9 cellular contexts compared by ENCODE assay signal in genomic region chr12:12891646-12892355, GRCh38. TPM values are rescaled to one million over a fixed set of nuclear protein-coding genes. Genes with fewer than 3 reads are reported as not detected.
DNase-seq lines count a peak whose midpoint lies in the region; ATAC-seq and TF ChIP-seq lines count a peak whose summit lies in the region.
"Had no signal": no experiment of that assay in that cellular context is flagged by ENCODE, and none has a peak within 500 bp of the region (broad histone marks: within the 10 kb centered on the region; RNA-seq: fewer than 3 reads in every experiment).

No MANE protein-coding gene starts in this region.

- in situ Hi-C loops in brain microvascular endothelial cell (cut with HindIII; ENCODE audit: low pct_ligation_motif_present, low sequenced_read_pairs), result no loop called here
- in situ Hi-C loops in transverse colon (cut with MboI; ENCODE audit: low pct_ligation_motif_present in 1 of 4, low pct_unique_long_range_greater_than_20kb in 1 of 4, low sequenced_read_pairs in 3 of 4), result no loop called here

- H3K9me3 Mint-ChIP-seq in activated T-cell treated with anti-CD3 and anti-CD28 coated beads, Interleukin-2, amount 50 U/mL, for 24 hours, result no peaks in the 10 kb centered on the region

- peak overlapping the region; percentile 98 for H3K27ac ChIP-seq in brain microvascular endothelial cell
- peak overlapping the region; percentile 90 for H3K27ac ChIP-seq in lower lobe of right lung
- H3K27ac ChIP-seq in transverse colon, result peak overlapping the region; percentile 82 to 89 (median 86)

- no peak for TF ChIP-seq POLR2A in transverse colon (IDR thresholded peaks at IDR 0.05)

- peaks cover 57% of the 10 kb centered on the region for H3K27me3 Mint-ChIP-seq in activated T-cell treated with anti-CD3 and anti-CD28 coated beads, Interleukin-2, amount 50 U/mL, for 24 hours

- H3K27me3 ChIP-seq in brain microvascular endothelial cell (replicated peaks) (no peaks in the 10 kb centered on the region), lower lobe of right lung (ENCODE audit: low read depth) (peaks cover 6% of the 10 kb centered on the region), transverse colon (peaks cover 3% of the 10 kb centered on the region)

- DNase-seq in activated T-cell treated with anti-CD3 and anti-CD28 coated beads, Interleukin-2, amount 50 U/mL, for 24 hours, result no peak
- no peak for DNase-seq in activated T-cell treated with anti-CD3 and anti-CD28 coated beads, Interleukin-2, amount 50 U/mL, for 1 hour
- DNase-seq in brain microvascular endothelial cell, result no peak
- no peak for DNase-seq in lower lobe of right lung
- DNase-seq in transverse colon, result no peak
- DNase-seq in OCI-M2 (lab: John Stamatoyannopoulos, UW; ENCODE audit: unreplicated experiment), result no peak
- DNase-seq in C1 segment of cervical spinal cord (lab: John Stamatoyannopoulos, UW), result no peak
- DNase-seq: DMS153 had no signal

- WGBS in transverse colon (ENCODE audit: low coverage in 1 of 2), 2 donors, result 2 to 19% methylated on average over 11 to 15 of the region's 15 CpGs

- intact Hi-C loops in lower lobe of right lung (cut with DNase I) (no loop called here), transverse colon (cut with DNase I; ENCODE audit: low total_unique reads) (no loop called here)

- ATAC-seq in lower lobe of right lung, result no peak
- no peak for ATAC-seq in HG02678 (IDR thresholded peaks at IDR 0.05; ENCODE audit: unreplicated experiment)

- H3K4me1 Mint-ChIP-seq in activated T-cell treated with anti-CD3 and anti-CD28 coated beads, Interleukin-2, amount 50 U/mL, for 24 hours (ENCODE audit: low read depth), result peaks cover 20% of the 10 kb centered on the region

- no peak overlapping the region for H3K27ac Mint-ChIP-seq in activated T-cell treated with anti-CD3 and anti-CD28 coated beads, Interleukin-2, amount 50 U/mL, for 24 hours

- TF ChIP-seq CTCF in brain microvascular endothelial cell (IDR thresholded peaks at IDR 0.05; ENCODE audit: low read depth, low read length, missing control alignments), result no peak
- no peak for TF ChIP-seq CTCF in lower lobe of right lung (IDR thresholded peaks at IDR 0.05)
- TF ChIP-seq CTCF in transverse colon (IDR thresholded peaks at IDR 0.05), result peak in 1 of 5 experiments; percentile 16

- H3K4me3 ChIP-seq in brain microvascular endothelial cell (ENCODE audit: low read depth, low read length) (peak overlapping the region; percentile 63), lower lobe of right lung (peak overlapping the region; percentile 58), transverse colon (peak overlapping the region; percentile 33 to 54 (median 38))

- H3K36me3 ChIP-seq in brain microvascular endothelial cell (replicated peaks) (peaks cover 18% of the 10 kb centered on the region), lower lobe of right lung (no peaks in the 10 kb centered on the region), transverse colon (no peaks in the 10 kb centered on the region)

- H3K4me1 ChIP-seq in lower lobe of right lung (peaks cover 14% of the 10 kb centered on the region), transverse colon (peaks cover 0 to 22% (median 15%) of the 10 kb centered on the region in 4 donors)

- no peaks in the 10 kb centered on the region for H3K36me3 Mint-ChIP-seq in activated T-cell treated with anti-CD3 and anti-CD28 coated beads, Interleukin-2, amount 50 U/mL, for 24 hours (ENCODE audit: low read depth)

- H3K9me3 ChIP-seq in lower lobe of right lung (no peaks in the 10 kb centered on the region), transverse colon (no peaks in the 10 kb centered on the region)

- H3K4me3 Mint-ChIP-seq in activated T-cell treated with anti-CD3 and anti-CD28 coated beads, Interleukin-2, amount 50 U/mL, for 24 hours, result peak overlapping the region; percentile 72

- no peak for TF ChIP-seq EP300 in transverse colon (IDR thresholded peaks at IDR 0.05; ENCODE audit: low read depth)

RNA-seq across cellular contexts. Expression of gene GPRC5A, which starts 0.4 kb away (rescaled TPM):
- total RNA-seq in lower lobe of right lung, result 482 TPM
- 100 to 1,000 TPM in 3 of 4 donors, 1 to 10 TPM in 1; 7.0 to 166 (median 116) TPM for total RNA-seq in transverse colon
